In the genomic region with DNA sequence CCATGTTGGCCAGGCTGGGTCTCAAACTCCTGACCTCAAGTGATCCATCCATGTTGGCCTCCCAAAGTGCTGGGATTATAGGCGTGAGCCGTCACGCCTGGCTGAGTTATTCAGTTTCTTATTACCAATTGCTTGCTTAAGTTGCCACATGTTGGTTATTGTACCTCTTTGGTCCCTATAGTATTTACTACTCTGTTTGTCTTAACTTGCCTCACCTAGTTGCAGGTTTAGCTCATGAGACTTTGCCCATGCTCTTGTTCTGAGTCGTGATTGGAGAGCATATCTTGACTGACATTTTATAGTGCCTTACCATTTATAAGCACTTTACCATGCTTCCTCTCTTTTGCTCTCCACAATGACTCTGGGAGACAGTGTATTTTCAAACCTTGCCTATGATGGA, we compare ENCODE assay signal across 32 cellular contexts.
"Had no signal": no experiment of that assay in that cellular context is flagged by ENCODE, and none has a peak within 500 bp of the region (broad histone marks: within the 10 kb centered on the region; RNA-seq: fewer than 3 reads in every experiment).

No MANE protein-coding gene starts in this region.

- H3K36me3 ChIP-seq: adrenal gland, cardiac muscle cell, colonic mucosa, esophagus squamous epithelium had no signal

- H3K9me3 ChIP-seq: adrenal gland, body of pancreas, colonic mucosa, esophagus squamous epithelium had no signal

- H3K27ac ChIP-seq: adrenal gland, body of pancreas, cardiac muscle cell, colonic mucosa, esophagus squamous epithelium had no signal

- FAIRE-seq: endometrium, endothelial cell of umbilical vein, frontal cortex had no signal

- H3K4me1 ChIP-seq: adrenal gland, body of pancreas, colonic mucosa had no signal

- ATAC-seq: activated CD4-positive, alpha-beta T cell treated with anti-CD3 and anti-CD28 coated beads for 36 hours; activated CD8-positive, alpha-beta memory T cell treated with anti-CD3 and anti-CD28 coated beads, Interleukin-2, amount 10 ng/mL, durations not matched to agents 7 days and 5 days; activated CD8-positive, alpha-beta T cell treated with anti-CD3 and anti-CD28 coated beads, Interleukin-2, amount 10 ng/mL, durations not matched to agents 7 days and 5 days; activated naive CD8-positive, alpha-beta T cell treated with anti-CD3 and anti-CD28 coated beads, Interleukin-2, amount 50 U/mL, for 24 hours; body of pancreas; T-helper 17 cell had no signal

- H3K4me3 ChIP-seq: adrenal gland, body of pancreas, cardiac muscle cell, colonic mucosa, esophagus squamous epithelium had no signal

- DNase-seq: activated CD4-positive, alpha-beta memory T cell treated with anti-CD3 and anti-CD28 coated beads for 36 hours; activated CD4-positive, alpha-beta T cell treated with anti-CD3 and anti-CD28 coated beads for 36 hours; activated CD4-positive, alpha-beta T cell treated with anti-CD3 and anti-CD28 coated beads, Interleukin-2, amount 10 ng/mL, durations not matched to agents 24 days and 14 days; activated CD4-positive, CD25-positive, alpha-beta regulatory T cell; activated CD4-positive, CD25-positive, alpha-beta regulatory T cell treated with anti-CD3 and anti-CD28 coated beads, Interleukin-2, amount 50 U/mL, for 72 hours; activated CD8-positive, alpha-beta memory T cell treated with anti-CD3 and anti-CD28 coated beads, Interleukin-2, amount 10 ng/mL, durations not matched to agents 7 days and 5 days; activated CD8-positive, alpha-beta memory T cell treated with anti-CD3 and anti-CD28 coated beads, Interleukin-2, amount 50 U/mL, for 4 hours; activated CD8-positive, alpha-beta T cell treated with anti-CD3 and anti-CD28 coated beads, Interleukin-2, amount 10 ng/mL, durations not matched to agents 7 days and 5 days; activated effector memory CD4-positive, alpha-beta T cell treated with anti-CD3 and anti-CD28 coated beads, Interleukin-2, amount 50 U/mL, for 16 hours; activated naive CD4-positive, alpha-beta T cell treated with anti-CD3 and anti-CD28 coated beads for 36 hours; activated naive CD8-positive, alpha-beta T cell treated with anti-CD3 and anti-CD28 coated beads for 36 hours; activated naive CD8-positive, alpha-beta T cell treated with anti-CD3 and anti-CD28 coated beads, Interleukin-2, amount 50 U/mL, for 24 hours; activated T-cell treated with anti-CD3 and anti-CD28 coated beads, Interleukin-2, amount 50 U/mL, for 1 hour; activated T-cell treated with anti-CD3 and anti-CD28 coated beads, Interleukin-2, amount 50 U/mL, for 48 hours; adrenal gland; amygdala; aorta; body of pancreas; central memory CD4-positive, alpha-beta T cell; cerebellar nuclear complex; colonic mucosa; effector CD8-positive, alpha-beta T cell; erythroblast; esophagus squamous epithelium; head of caudate nucleus; T-helper 1 cell; T-helper 17 cell; T1000 had no signal

- H3K27me3 ChIP-seq: adrenal gland, body of pancreas, cardiac muscle cell, colonic mucosa, esophagus squamous epithelium had no signal
